ENCODE assay signal across 21 cellular contexts in the genomic region with DNA sequence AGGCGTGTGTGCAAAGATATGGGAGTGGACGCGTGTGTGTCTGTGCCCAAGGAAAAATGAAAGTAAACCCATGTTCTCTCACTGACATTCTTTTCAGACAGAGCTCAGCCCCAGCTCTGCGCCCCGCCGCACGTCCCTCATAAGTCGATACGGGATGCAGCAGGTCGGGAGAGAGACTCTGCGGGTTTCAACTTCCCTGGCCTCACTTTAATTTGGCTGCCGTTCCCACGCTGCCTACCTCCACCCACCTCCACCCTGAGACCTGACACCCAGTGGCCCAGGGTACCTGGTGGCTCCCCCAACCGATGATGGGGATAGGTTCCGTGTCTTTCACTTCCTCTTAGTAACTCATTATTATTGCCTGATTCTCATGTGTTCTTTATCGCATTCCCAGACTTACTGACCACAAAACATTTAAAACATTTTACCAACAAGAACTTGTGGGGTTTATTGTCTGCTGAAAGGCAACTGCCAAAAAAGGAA. TPM values are rescaled to one million over a fixed set of nuclear protein-coding genes. Genes with fewer than 3 reads are reported as not detected.
DNase-seq lines count a peak whose midpoint lies in the region; ATAC-seq, FAIRE-seq and TF ChIP-seq lines count a peak whose summit lies in the region.
"Had no signal": no experiment of that assay in that cellular context is flagged by ENCODE, and none has a peak within 500 bp of the region (broad histone marks: within the 10 kb centered on the region; RNA-seq: fewer than 3 reads in every experiment).

No MANE protein-coding gene starts in this region.

- no peak overlapping the region for H2AFZ ChIP-seq in astrocyte (ENCODE audit: low read depth, low read length)

- no peak for DNase-seq in activated naive CD4-positive, alpha-beta T cell treated with anti-CD3 and anti-CD28 coated beads, Interleukin-2, amount 50 U/mL, for 72 hours (ENCODE audit: low spot score in 2 of 2)
- DNase-seq in astrocyte (ENCODE audit: low read depth), result peak; percentile 87
- DNase-seq in left colon, result no peak
- no peak for DNase-seq in NCI-H1694 (lab: John Stamatoyannopoulos, UW)
- DNase-seq in SKM-1 (lab: John Stamatoyannopoulos, UW; ENCODE audit: unreplicated experiment), result no peak
- DNase-seq in HUDEP-2 (lab: John Stamatoyannopoulos, UW; ENCODE audit: unreplicated experiment in 76 of 76), result no peak
- DNase-seq: 8988T; activated CD4-positive, alpha-beta T cell treated with anti-CD3 and anti-CD28 coated beads, Interleukin-2, amount 10 ng/mL, durations not matched to agents 7 days and 5 days; DMS153; lower lobe of right lung; NCI-H1417; NCI-H524 treated with DMSO at 0.1 percent for 48 hours had no signal

- ATAC-seq in activated naive CD4-positive, alpha-beta T cell treated with anti-CD3 and anti-CD28 coated beads, Interleukin-2, amount 50 U/mL, for 72 hours, result no peak
- ATAC-seq in left colon, result peak; percentile 50
- no peak for ATAC-seq in HG02678 (IDR thresholded peaks at IDR 0.05; ENCODE audit: unreplicated experiment)
- ATAC-seq: activated T-helper 17 cell treated with anti-CD3 and anti-CD28 coated beads, Interleukin-2, amount 50 U/mL, for 72 hours; lower lobe of right lung had no signal

- H3K4me3 Mint-ChIP-seq in activated naive CD4-positive, alpha-beta T cell treated with anti-CD3 and anti-CD28 coated beads, Interleukin-2, amount 50 U/mL, for 24 hours, result peak overlapping the region; percentile 19
- H3K4me3 Mint-ChIP-seq in astrocyte (ENCODE audit: unreplicated experiment), result peak overlapping the region; percentile 2
- H3K4me3 Mint-ChIP-seq: activated CD4-positive, alpha-beta T cell treated with anti-CD3 and anti-CD28 coated beads, Interleukin-2, amount 10 ng/mL, durations not matched to agents 7 days and 5 days; activated T-helper 17 cell treated with anti-CD3 and anti-CD28 coated beads, Interleukin-2, amount 50 U/mL, for 72 hours had no signal

- H3K4me3 ChIP-seq in astrocyte (ENCODE audit: insufficient read depth, low read depth, low read length), result no peak overlapping the region
- H3K4me3 ChIP-seq: lower lobe of right lung, thoracic aorta had no signal

- FAIRE-seq in astrocyte (lab: Jason Lieb, UNC), result no peak
- FAIRE-seq: bronchial epithelial cell, endometrium, HTR-8/SVneo had no signal

- H3K4me1 ChIP-seq in astrocyte (ENCODE audit: insufficient read depth, low read length), result peaks cover 2% of the 10 kb centered on the region
- H3K4me1 ChIP-seq: lower lobe of right lung had no signal

- no peak for TF ChIP-seq CTCF in astrocyte (IDR thresholded peaks at IDR 0.05; ENCODE audit: insufficient read depth, low read depth, low read length)

- no peaks in the 10 kb centered on the region for H4K20me1 ChIP-seq in astrocyte (ENCODE audit: insufficient read depth, low read length)

- peaks cover 54% of the 10 kb centered on the region for H3K27me3 ChIP-seq in astrocyte (ENCODE audit: insufficient read depth, low read length)

- H3K4me1 Mint-ChIP-seq in activated naive CD4-positive, alpha-beta T cell treated with anti-CD3 and anti-CD28 coated beads, Interleukin-2, amount 50 U/mL, for 24 hours, result peaks cover 4% of the 10 kb centered on the region
- peaks cover 6% of the 10 kb centered on the region for H3K4me1 Mint-ChIP-seq in astrocyte (ENCODE audit: low read depth, unreplicated experiment)
- H3K4me1 Mint-ChIP-seq: activated T-helper 17 cell treated with anti-CD3 and anti-CD28 coated beads, Interleukin-2, amount 50 U/mL, for 72 hours had no signal

- H3K36me3 ChIP-seq in astrocyte (ENCODE audit: insufficient read depth, low read length), result no peaks in the 10 kb centered on the region
- H3K36me3 ChIP-seq: lower lobe of right lung, neutrophil, thoracic aorta had no signal

- H3K27ac ChIP-seq in astrocyte (ENCODE audit: low read depth, low read length), result peak overlapping the region; percentile 57
- H3K27ac ChIP-seq: lower lobe of right lung, neutrophil, thoracic aorta had no signal

- intact Hi-C loops in left colon (cut with DNase I, micrococcal nuclease), result no loop called here

- H3K79me2 ChIP-seq in astrocyte (ENCODE audit: insufficient read depth, low read length), result no peaks in the 10 kb centered on the region

- no peaks in the 10 kb centered on the region for H3K36me3 Mint-ChIP-seq in activated naive CD4-positive, alpha-beta T cell treated with anti-CD3 and anti-CD28 coated beads, Interleukin-2, amount 50 U/mL, for 24 hours
- no peaks in the 10 kb centered on the region for H3K36me3 Mint-ChIP-seq in activated naive CD4-positive, alpha-beta T cell treated with anti-CD3 and anti-CD28 coated beads, Interleukin-2, amount 50 U/mL, for 72 hours
- peaks cover 2% of the 10 kb centered on the region for H3K36me3 Mint-ChIP-seq in astrocyte (ENCODE audit: low read depth, unreplicated experiment)

- peak overlapping the region; percentile 66 for H3K4me2 ChIP-seq in astrocyte (ENCODE audit: low read length)

- peak overlapping the region; percentile 20 for H3K9ac ChIP-seq in astrocyte (ENCODE audit: low read length)

- no peaks in the 10 kb centered on the region for H3K9me3 ChIP-seq in astrocyte (ENCODE audit: insufficient read depth, low read depth, low read length)
- H3K9me3 ChIP-seq: lower lobe of right lung, neutrophil, thoracic aorta had no signal

- H3K9me3 Mint-ChIP-seq in activated naive CD4-positive, alpha-beta T cell treated with anti-CD3 and anti-CD28 coated beads, Interleukin-2, amount 50 U/mL, for 24 hours, result no peaks in the 10 kb centered on the region
- no peaks in the 10 kb centered on the region for H3K9me3 Mint-ChIP-seq in activated naive CD4-positive, alpha-beta T cell treated with anti-CD3 and anti-CD28 coated beads, Interleukin-2, amount 50 U/mL, for 72 hours
- H3K9me3 Mint-ChIP-seq in astrocyte (ENCODE audit: unreplicated experiment), result no peaks in the 10 kb centered on the region
- H3K9me3 Mint-ChIP-seq: activated CD4-positive, alpha-beta T cell treated with anti-CD3 and anti-CD28 coated beads, Interleukin-2, amount 10 ng/mL, durations not matched to agents 7 days and 5 days; activated T-helper 17 cell treated with anti-CD3 and anti-CD28 coated beads, Interleukin-2, amount 50 U/mL, for 72 hours had no signal

- no peak overlapping the region for H3K27ac Mint-ChIP-seq in activated naive CD4-positive, alpha-beta T cell treated with anti-CD3 and anti-CD28 coated beads, Interleukin-2, amount 50 U/mL, for 24 hours
- H3K27ac Mint-ChIP-seq in activated naive CD4-positive, alpha-beta T cell treated with anti-CD3 and anti-CD28 coated beads, Interleukin-2, amount 50 U/mL, for 72 hours, result no peak overlapping the region
- H3K27ac Mint-ChIP-seq in astrocyte (ENCODE audit: unreplicated experiment), result peak overlapping the region; percentile 95
- H3K27ac Mint-ChIP-seq: activated CD4-positive, alpha-beta T cell treated with anti-CD3 and anti-CD28 coated beads, Interleukin-2, amount 10 ng/mL, durations not matched to agents 7 days and 5 days; activated T-helper 17 cell treated with anti-CD3 and anti-CD28 coated beads, Interleukin-2, amount 50 U/mL, for 72 hours had no signal

- peaks cover 44% of the 10 kb centered on the region for H3K27me3 Mint-ChIP-seq in activated naive CD4-positive, alpha-beta T cell treated with anti-CD3 and anti-CD28 coated beads, Interleukin-2, amount 50 U/mL, for 24 hours
- H3K27me3 Mint-ChIP-seq in astrocyte (ENCODE audit: low read depth, unreplicated experiment), result peaks cover 83% of the 10 kb centered on the region

RNA-seq across cellular contexts. Expression of gene LHX2, which starts 19.4 kb away (rescaled TPM):
- total RNA-seq in activated naive CD4-positive, alpha-beta T cell treated with anti-CD3 and anti-CD28 coated beads, Interleukin-2, amount 50 U/mL, for 72 hours, result not detected
- total RNA-seq in astrocyte, result 0.14 TPM in 1 of 2 replicates, not detected in the other
- total RNA-seq in left colon, result not detected
- total RNA-seq: activated CD4-positive, alpha-beta T cell treated with anti-CD3 and anti-CD28 coated beads, Interleukin-2, amount 10 ng/mL, durations not matched to agents 7 days and 5 days; activated T-helper 17 cell treated with anti-CD3 and anti-CD28 coated beads, Interleukin-2, amount 50 U/mL, for 72 hours; bronchial epithelial cell; lower lobe of right lung; T-helper 2 cell treated with Interferon-gamma antibody and Interleukin-4, amounts not matched to agents 100 ng/mL and 5 ng/mL, for 36 hours; thoracic aorta had no signal
